15 cellular contexts compared by ENCODE assay signal in the genomic region with DNA sequence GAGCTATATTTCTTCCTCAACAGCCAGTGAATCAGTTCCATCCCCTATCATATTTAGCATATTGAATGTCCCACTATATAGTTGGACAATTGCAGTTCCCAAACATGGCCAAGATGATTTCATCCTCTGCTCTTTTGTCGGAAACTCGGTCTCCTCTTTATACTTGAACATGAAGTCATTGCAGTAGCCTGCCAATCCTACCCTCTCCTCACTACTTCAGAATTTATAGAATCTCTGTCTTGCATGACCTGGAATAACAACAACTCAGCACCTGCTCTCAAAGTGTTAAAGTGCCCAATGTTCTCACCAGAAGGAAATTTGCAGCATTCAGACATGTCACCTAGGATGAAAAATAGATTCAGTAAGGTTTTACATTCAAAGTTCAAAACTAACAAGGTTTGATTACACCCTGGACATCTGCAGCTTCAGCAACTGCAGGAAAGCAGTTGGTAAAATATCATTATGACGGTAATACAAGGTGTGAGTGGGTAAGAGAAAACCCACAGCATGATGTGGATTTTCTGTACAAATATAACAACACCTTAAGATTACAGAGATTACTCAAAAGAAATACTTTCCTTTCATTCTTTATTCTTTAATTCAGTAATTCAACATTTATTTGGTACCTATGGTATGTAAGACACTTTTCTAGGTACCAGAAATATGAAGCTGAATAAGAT. TPM values are rescaled to one million over a fixed set of nuclear protein-coding genes. Genes with fewer than 3 reads are reported as not detected.
"Had no signal": no experiment of that assay in that cellular context is flagged by ENCODE, and none has a peak within 500 bp of the region (broad histone marks: within the 10 kb centered on the region; RNA-seq: fewer than 3 reads in every experiment).

No MANE protein-coding gene starts in this region.

- H3K27me3 Mint-ChIP-seq: activated CD4-positive, alpha-beta T cell treated with anti-CD3 and anti-CD28 coated beads, Interleukin-2, amount 10 ng/mL, durations not matched to agents 7 days and 5 days had no signal

- FAIRE-seq: endothelial cell of umbilical vein, small intestine had no signal

- H3K4me1 ChIP-seq: colonic mucosa, right atrium auricular region, thyroid gland, vagina had no signal

- H3K36me3 ChIP-seq: cardiac muscle cell, colonic mucosa, right atrium auricular region, thyroid gland, vagina had no signal

- H3K27ac ChIP-seq: cardiac muscle cell, colonic mucosa, right atrium auricular region, thyroid gland, vagina had no signal

- H3K4me3 Mint-ChIP-seq: activated CD4-positive, alpha-beta T cell treated with anti-CD3 and anti-CD28 coated beads, Interleukin-2, amount 10 ng/mL, durations not matched to agents 7 days and 5 days; activated CD8-positive, alpha-beta memory T cell treated with anti-CD3 and anti-CD28 coated beads, Interleukin-2, amount 10 ng/mL, durations not matched to agents 7 days and 5 days; natural killer cell had no signal

- ATAC-seq: activated CD8-positive, alpha-beta memory T cell treated with anti-CD3 and anti-CD28 coated beads, Interleukin-2, amount 10 ng/mL, durations not matched to agents 7 days and 5 days; left cardiac atrium; natural killer cell had no signal

- H3K4me1 Mint-ChIP-seq: natural killer cell had no signal

- H3K27ac Mint-ChIP-seq: activated CD4-positive, alpha-beta T cell treated with anti-CD3 and anti-CD28 coated beads, Interleukin-2, amount 10 ng/mL, durations not matched to agents 7 days and 5 days; activated CD8-positive, alpha-beta memory T cell treated with anti-CD3 and anti-CD28 coated beads, Interleukin-2, amount 10 ng/mL, durations not matched to agents 7 days and 5 days; natural killer cell had no signal

- H3K9me3 Mint-ChIP-seq: activated CD4-positive, alpha-beta T cell treated with anti-CD3 and anti-CD28 coated beads, Interleukin-2, amount 10 ng/mL, durations not matched to agents 7 days and 5 days had no signal

- H3K9me3 ChIP-seq: colonic mucosa, right atrium auricular region, thyroid gland, vagina had no signal

- H3K4me3 ChIP-seq: cardiac muscle cell, colonic mucosa, lung, right atrium auricular region, thyroid gland, vagina had no signal

- H3K36me3 Mint-ChIP-seq: activated CD8-positive, alpha-beta memory T cell treated with anti-CD3 and anti-CD28 coated beads, Interleukin-2, amount 10 ng/mL, durations not matched to agents 7 days and 5 days; natural killer cell had no signal

- DNase-seq: activated CD4-positive, alpha-beta T cell treated with anti-CD3 and anti-CD28 coated beads, Interleukin-2, amount 10 ng/mL, durations not matched to agents 7 days and 5 days; activated CD8-positive, alpha-beta memory T cell treated with anti-CD3 and anti-CD28 coated beads, Interleukin-2, amount 10 ng/mL, durations not matched to agents 7 days and 5 days; activated naive CD4-positive, alpha-beta T cell treated with Interleukin-2 at 50 U/mL for 16 hours; colonic mucosa; foreskin melanocyte; head of caudate nucleus; left cardiac atrium; natural killer cell; small intestine; thyroid gland had no signal

- H3K27me3 ChIP-seq: cardiac muscle cell, colonic mucosa, right atrium auricular region, thyroid gland, vagina had no signal

RNA-seq across cellular contexts. Expression of a gene that starts 52.5 kb away (rescaled TPM):
- total RNA-seq: cardiac muscle cell, colonic mucosa, endothelial cell of umbilical vein had no signal
- polyA plus RNA-seq: cardiac muscle cell, endothelial cell of umbilical vein had no signal
